1 cellular context compared by ENCODE assay signal in the genomic region with DNA sequence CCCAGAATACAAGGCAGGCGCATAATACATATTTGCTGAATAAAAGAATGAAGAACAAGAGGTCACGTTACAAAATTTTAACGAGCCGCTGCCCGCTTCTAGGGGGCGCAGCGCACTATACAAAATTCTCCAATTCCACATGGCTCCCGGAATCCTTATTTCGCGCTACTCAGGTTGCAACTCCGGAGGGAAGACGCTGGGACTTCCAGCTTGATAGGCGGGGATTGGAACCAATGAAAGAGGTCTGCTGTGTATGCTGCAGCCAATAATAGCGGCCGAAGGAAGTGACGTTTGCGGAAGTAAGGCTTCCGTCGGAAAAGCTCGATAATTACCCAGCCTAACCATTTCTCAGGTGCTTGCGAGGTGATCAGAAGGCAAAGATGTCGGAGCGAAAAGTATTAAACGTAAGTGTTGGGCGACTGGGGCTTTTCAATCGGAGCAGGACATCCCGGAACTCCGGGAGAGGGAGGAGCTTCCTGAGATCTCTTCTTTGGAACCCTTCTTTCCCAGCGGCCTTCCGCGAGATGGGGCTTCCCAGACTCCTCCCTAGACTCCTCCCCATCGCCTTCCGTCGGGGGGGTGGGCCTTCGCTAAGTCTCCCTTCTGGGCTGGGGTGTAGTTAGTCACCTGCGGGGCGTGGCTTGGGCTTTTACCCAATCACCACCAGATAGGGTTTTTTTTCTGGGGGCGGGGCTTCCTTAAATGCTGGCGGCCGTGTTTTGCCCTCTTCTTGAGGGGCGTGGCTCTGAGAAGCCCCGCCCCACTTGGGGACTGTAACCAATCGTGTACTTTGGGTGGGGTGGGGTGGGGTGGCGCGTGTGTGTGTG.
A peak's percentile ranks its signal among the peaks of the same experiment; 100 is the strongest.
TF ChIP-seq lines count a peak whose summit lies in the region.

Gene YJU2, plus strand, starts transcription at position 314 of the 827 bp plus-strand sequence. Its CDS starts 67 bp downstream, at position 381.

TF ChIP-seq in K562, 482 proteins besides CTCF, POLR2A, EP300 and RAD21 (continued from another document and continues in another):
- TF ChIP-seq ZBTB2 (IDR thresholded peaks at IDR 0.05) (no peak), HOMEZ (CRISPR knock-in tag; IDR thresholded peaks at IDR 0.05) (no peak), ZNF57 (CRISPR knock-in tag; IDR thresholded peaks at IDR 0.05) (no peak), CUX1 (CRISPR knock-in tag; IDR thresholded peaks at IDR 0.05) (no peak), HIVEP1 (CRISPR knock-in tag; IDR thresholded peaks at IDR 0.05) (0 out of 2 replicates have a peak, but pooled peaks have one; percentile 3), SAFB2 (IDR thresholded peaks at IDR 0.05; ENCODE audit: borderline replicate concordance, low read depth, low read length, severe bottlenecking) (no peak), TEAD1 (CRISPR knock-in tag; IDR thresholded peaks at IDR 0.05) (peak in 1 of 2 experiments; percentile 90; a peak in 1 of 4 replicates), ASH1L (IDR thresholded peaks at IDR 0.05; ENCODE audit: borderline replicate concordance, low read depth, partially characterized antibody) (peak; percentile 99), HSF4 (CRISPR knock-in tag; IDR thresholded peaks at IDR 0.05; ENCODE audit: borderline replicate concordance) (no peak), XRCC5 (IDR thresholded peaks at IDR 0.05; ENCODE audit: low read depth, low read length) (peak; percentile 97), NEUROD1 (IDR thresholded peaks at IDR 0.05; ENCODE audit: borderline replicate concordance, low read depth, low read length, partially characterized antibody) (peak; percentile 99), ZBTB40 (IDR thresholded peaks at IDR 0.05) (peak; percentile 100), ZBTB40 (CRISPR knock-in tag; IDR thresholded peaks at IDR 0.05) (no peak), MTA3 (IDR thresholded peaks at IDR 0.05; ENCODE audit: borderline replicate concordance) (peak; percentile 77; the same call in 1 of the 2 replicates), EGR1 (conservative IDR thresholded peaks at IDR 0.05) (no peak), ELF4 (CRISPR knock-in tag; IDR thresholded peaks at IDR 0.05) (peak; percentile 92), ZNF324 (CRISPR knock-in tag; IDR thresholded peaks at IDR 0.05) (0 out of 2 replicates have a peak, but pooled peaks have one; percentile 26), ZFP30 (CRISPR knock-in tag; IDR thresholded peaks at IDR 0.05; ENCODE audit: borderline replicate concordance) (no peak), KLF10 (CRISPR knock-in tag; IDR thresholded peaks at IDR 0.05) (no peak)
- TF ChIP-seq, protein P1, sequence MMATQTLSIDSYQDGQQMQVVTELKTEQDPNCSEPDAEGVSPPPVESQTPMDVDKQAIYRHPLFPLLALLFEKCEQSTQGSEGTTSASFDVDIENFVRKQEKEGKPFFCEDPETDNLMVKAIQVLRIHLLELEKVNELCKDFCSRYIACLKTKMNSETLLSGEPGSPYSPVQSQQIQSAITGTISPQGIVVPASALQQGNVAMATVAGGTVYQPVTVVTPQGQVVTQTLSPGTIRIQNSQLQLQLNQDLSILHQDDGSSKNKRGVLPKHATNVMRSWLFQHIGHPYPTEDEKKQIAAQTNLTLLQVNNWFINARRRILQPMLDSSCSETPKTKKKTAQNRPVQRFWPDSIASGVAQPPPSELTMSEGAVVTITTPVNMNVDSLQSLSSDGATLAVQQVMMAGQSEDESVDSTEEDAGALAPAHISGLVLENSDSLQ (IDR thresholded peaks at IDR 0.05) = peak; percentile 100
- TF ChIP-seq, protein P2, sequence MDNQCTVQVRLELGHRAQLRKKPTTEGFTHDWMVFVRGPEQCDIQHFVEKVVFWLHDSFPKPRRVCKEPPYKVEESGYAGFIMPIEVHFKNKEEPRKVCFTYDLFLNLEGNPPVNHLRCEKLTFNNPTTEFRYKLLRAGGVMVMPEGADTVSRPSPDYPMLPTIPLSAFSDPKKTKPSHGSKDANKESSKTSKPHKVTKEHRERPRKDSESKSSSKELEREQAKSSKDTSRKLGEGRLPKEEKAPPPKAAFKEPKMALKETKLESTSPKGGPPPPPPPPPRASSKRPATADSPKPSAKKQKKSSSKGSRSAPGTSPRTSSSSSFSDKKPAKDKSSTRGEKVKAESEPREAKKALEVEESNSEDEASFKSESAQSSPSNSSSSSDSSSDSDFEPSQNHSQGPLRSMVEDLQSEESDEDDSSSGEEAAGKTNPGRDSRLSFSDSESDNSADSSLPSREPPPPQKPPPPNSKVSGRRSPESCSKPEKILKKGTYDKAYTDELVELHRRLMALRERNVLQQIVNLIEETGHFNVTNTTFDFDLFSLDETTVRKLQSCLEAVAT (IDR thresholded peaks at IDR 0.05) = peak in 1 of 2 experiments; percentile 98; a peak in 2 of 4 replicates
- TF ChIP-seq, protein P3, sequence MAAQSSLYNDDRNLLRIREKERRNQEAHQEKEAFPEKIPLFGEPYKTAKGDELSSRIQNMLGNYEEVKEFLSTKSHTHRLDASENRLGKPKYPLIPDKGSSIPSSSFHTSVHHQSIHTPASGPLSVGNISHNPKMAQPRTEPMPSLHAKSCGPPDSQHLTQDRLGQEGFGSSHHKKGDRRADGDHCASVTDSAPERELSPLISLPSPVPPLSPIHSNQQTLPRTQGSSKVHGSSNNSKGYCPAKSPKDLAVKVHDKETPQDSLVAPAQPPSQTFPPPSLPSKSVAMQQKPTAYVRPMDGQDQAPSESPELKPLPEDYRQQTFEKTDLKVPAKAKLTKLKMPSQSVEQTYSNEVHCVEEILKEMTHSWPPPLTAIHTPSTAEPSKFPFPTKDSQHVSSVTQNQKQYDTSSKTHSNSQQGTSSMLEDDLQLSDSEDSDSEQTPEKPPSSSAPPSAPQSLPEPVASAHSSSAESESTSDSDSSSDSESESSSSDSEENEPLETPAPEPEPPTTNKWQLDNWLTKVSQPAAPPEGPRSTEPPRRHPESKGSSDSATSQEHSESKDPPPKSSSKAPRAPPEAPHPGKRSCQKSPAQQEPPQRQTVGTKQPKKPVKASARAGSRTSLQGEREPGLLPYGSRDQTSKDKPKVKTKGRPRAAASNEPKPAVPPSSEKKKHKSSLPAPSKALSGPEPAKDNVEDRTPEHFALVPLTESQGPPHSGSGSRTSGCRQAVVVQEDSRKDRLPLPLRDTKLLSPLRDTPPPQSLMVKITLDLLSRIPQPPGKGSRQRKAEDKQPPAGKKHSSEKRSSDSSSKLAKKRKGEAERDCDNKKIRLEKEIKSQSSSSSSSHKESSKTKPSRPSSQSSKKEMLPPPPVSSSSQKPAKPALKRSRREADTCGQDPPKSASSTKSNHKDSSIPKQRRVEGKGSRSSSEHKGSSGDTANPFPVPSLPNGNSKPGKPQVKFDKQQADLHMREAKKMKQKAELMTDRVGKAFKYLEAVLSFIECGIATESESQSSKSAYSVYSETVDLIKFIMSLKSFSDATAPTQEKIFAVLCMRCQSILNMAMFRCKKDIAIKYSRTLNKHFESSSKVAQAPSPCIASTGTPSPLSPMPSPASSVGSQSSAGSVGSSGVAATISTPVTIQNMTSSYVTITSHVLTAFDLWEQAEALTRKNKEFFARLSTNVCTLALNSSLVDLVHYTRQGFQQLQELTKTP (IDR thresholded peaks at IDR 0.05; ENCODE audit: low read depth in 1 of 2, partially characterized antibody in 2 of 2) = peak in 1 of 2 experiments; percentile 92
